Comparison of ENCODE assay signal across 12 cellular contexts in the genomic region with DNA sequence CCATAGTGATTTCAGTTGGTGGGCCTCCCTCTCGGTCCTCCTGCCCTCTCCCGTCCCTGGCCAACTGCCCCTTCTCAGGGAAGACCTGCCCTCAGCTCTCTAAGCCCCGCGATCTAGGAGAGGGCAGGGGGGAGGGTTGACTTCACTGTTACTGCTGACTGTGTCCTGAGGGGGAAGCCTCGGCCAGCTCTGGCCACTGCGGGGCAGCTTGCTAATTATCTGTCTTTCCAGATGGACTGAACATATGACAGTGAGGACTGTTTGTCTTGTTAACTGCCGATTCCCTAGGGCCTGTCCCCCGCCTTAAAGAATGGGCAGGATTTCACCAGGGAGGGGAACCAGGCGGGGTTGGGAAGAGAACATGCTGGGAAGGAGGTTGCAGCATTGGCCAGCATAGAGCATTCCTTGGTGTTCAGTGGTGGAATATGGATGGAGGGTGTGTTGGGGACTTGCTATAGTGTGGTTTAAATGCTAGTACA. TPM values are rescaled to one million over a fixed set of nuclear protein-coding genes. Genes with fewer than 3 reads are reported as not detected.
DNase-seq lines count a peak whose midpoint lies in the region; ATAC-seq and TF ChIP-seq lines count a peak whose summit lies in the region.
"Had no signal": no experiment of that assay in that cellular context is flagged by ENCODE, and none has a peak within 500 bp of the region (broad histone marks: within the 10 kb centered on the region; RNA-seq: fewer than 3 reads in every experiment).

No MANE protein-coding gene starts in this region.

- H3K4me1 Mint-ChIP-seq in CD4-positive, alpha-beta memory T cell = peaks cover 14 to 38% (median 17%) of the 10 kb centered on the region in 4 donors
- peaks cover 39% of the 10 kb centered on the region for H3K4me1 Mint-ChIP-seq in nephron

- DNase-seq in CD4-positive, alpha-beta memory T cell = no peak
- DNase-seq in NCI-H69 (lab: John Stamatoyannopoulos, UW) = peak; percentile 94
- no peak for DNase-seq in Peyer's patch
- DNase-seq in colonic mucosa = no peak
- DNase-seq: activated gamma-delta T cell; CD8-positive, alpha-beta memory T cell; erythroblast; NK-92 treated with Interleukin-12 subunit alpha and Interleukin-12 subunit beta, amount 100 ng/mL, for 24 hours had no signal

- no peaks in the 10 kb centered on the region for H3K9me3 ChIP-seq in CD4-positive, alpha-beta memory T cell (ENCODE audit: control insufficient read depth in 1 of 2, low read length in 2 of 2)
- H3K9me3 ChIP-seq in esophagus (ENCODE audit: control insufficient read depth in 2 of 2, insufficient read depth in 1 of 2, low read depth in 1 of 2, low read length in 1 of 2) (no peaks in the 10 kb centered on the region), Peyer's patch (no peaks in the 10 kb centered on the region), colonic mucosa (no peaks in the 10 kb centered on the region)

- TF ChIP-seq CTCF in nephron (IDR thresholded peaks at IDR 0.05; ENCODE audit: unreplicated experiment in 3 of 3) (no peak), Peyer's patch (IDR thresholded peaks at IDR 0.05) (no peak), colonic mucosa (IDR thresholded peaks at IDR 0.05) (no peak)

- H3K4me3 Mint-ChIP-seq in CD4-positive, alpha-beta memory T cell = peak overlapping the region in 1 of 8 donors; percentile 26
- H3K4me3 Mint-ChIP-seq in nephron = peak overlapping the region in 2 of 3 experiments; percentile 2 to 27
- H3K4me3 Mint-ChIP-seq: CD8-positive, alpha-beta memory T cell had no signal

- H3K4me3 ChIP-seq in CD4-positive, alpha-beta memory T cell (ENCODE audit: low read length in 2 of 2) = no peak overlapping the region
- H3K4me3 ChIP-seq in esophagus (ENCODE audit: low read depth in 1 of 2, low read length in 2 of 2) = no peak overlapping the region
- no peak overlapping the region for H3K4me3 ChIP-seq in Peyer's patch
- no peak overlapping the region for H3K4me3 ChIP-seq in colonic mucosa

- no peak for TF ChIP-seq POLR2A in Peyer's patch (IDR thresholded peaks at IDR 0.05)

- no peak for ATAC-seq in HG02981 (IDR thresholded peaks at IDR 0.05; ENCODE audit: unreplicated experiment)
- no peak for ATAC-seq in GM18870 (IDR thresholded peaks at IDR 0.05; ENCODE audit: unreplicated experiment)

- intact Hi-C loops in CD4-positive, alpha-beta memory T cell (cut with micrococcal nuclease) = no loop called here
- intact Hi-C loops in colonic mucosa (cut with DNase I) = no loop called here

- H3K9ac ChIP-seq in colonic mucosa (ENCODE audit: low read depth in 2 of 2, low read length in 2 of 2) = no peak overlapping the region

- no peaks in the 10 kb centered on the region for H3K27me3 Mint-ChIP-seq in CD4-positive, alpha-beta memory T cell
- no peaks in the 10 kb centered on the region for H3K27me3 Mint-ChIP-seq in nephron (ENCODE audit: low read depth)
- H3K27me3 Mint-ChIP-seq: CD8-positive, alpha-beta memory T cell had no signal

- peaks cover 4% of the 10 kb centered on the region for H3K4me1 ChIP-seq in CD4-positive, alpha-beta memory T cell (ENCODE audit: insufficient read depth, low read length)
- peaks cover 4 to 10% of the 10 kb centered on the region in 2 donors for H3K4me1 ChIP-seq in esophagus (ENCODE audit: control insufficient read depth in 2 of 2, insufficient read depth in 2 of 2, low read length in 1 of 2)
- peaks cover 0 to 6% (median 0%) of the 10 kb centered on the region in 4 donors for H3K4me1 ChIP-seq in Peyer's patch
- no peaks in the 10 kb centered on the region for H3K4me1 ChIP-seq in colonic mucosa

- peaks cover 31 to 48% of the 10 kb centered on the region in 2 donors for H3K36me3 Mint-ChIP-seq in CD4-positive, alpha-beta memory T cell
- peaks cover 4% of the 10 kb centered on the region for H3K36me3 Mint-ChIP-seq in nephron (ENCODE audit: low read depth)

- H3K9me3 Mint-ChIP-seq in CD4-positive, alpha-beta memory T cell = no peaks in the 10 kb centered on the region
- no peaks in the 10 kb centered on the region for H3K9me3 Mint-ChIP-seq in nephron
- H3K9me3 Mint-ChIP-seq: CD8-positive, alpha-beta memory T cell had no signal

- H3K27ac Mint-ChIP-seq in CD4-positive, alpha-beta memory T cell = peak overlapping the region in 4 of 7 donors; percentile 49 to 66 (median 58)
- H3K27ac Mint-ChIP-seq in nephron = peak overlapping the region in 1 of 3 experiments; percentile 70

- POLR2A ChIA-PET in CD4-positive, alpha-beta memory T cell (lab: Charles Lee; ENCODE audit: partially characterized antibody) = no interaction called here

- H3K36me3 ChIP-seq in CD4-positive, alpha-beta memory T cell (ENCODE audit: insufficient read depth, low read length) = peaks cover 38% of the 10 kb centered on the region
- H3K36me3 ChIP-seq in esophagus (ENCODE audit: control insufficient read depth in 2 of 2, insufficient read depth in 2 of 2, low read length in 1 of 2) (peaks cover 0 to 16% of the 10 kb centered on the region in 2 donors), Peyer's patch (peaks cover 0 to 26% (median 0%) of the 10 kb centered on the region in 3 donors), colonic mucosa (no peaks in the 10 kb centered on the region)

- 59 to 61% methylated on average over 9 of the region's 9 CpGs for WGBS in esophagus, 2 donors

- H3K27ac ChIP-seq in CD4-positive, alpha-beta memory T cell (ENCODE audit: low read depth, low read length) = no peak overlapping the region
- H3K27ac ChIP-seq in esophagus (ENCODE audit: low read depth in 2 of 2, low read length in 1 of 2) (peak overlapping the region; percentile 1 to 62), Peyer's patch (peak overlapping the region in 2 of 4 donors; percentile 3 to 10), colonic mucosa (no peak overlapping the region)

- no peaks in the 10 kb centered on the region for H3K27me3 ChIP-seq in CD4-positive, alpha-beta memory T cell (ENCODE audit: insufficient read depth, low read length)
- H3K27me3 ChIP-seq in esophagus (ENCODE audit: control insufficient read depth in 1 of 2, insufficient read depth in 2 of 2, low read length in 2 of 2) (no peaks in the 10 kb centered on the region), Peyer's patch (no peaks in the 10 kb centered on the region), colonic mucosa (no peaks in the 10 kb centered on the region)

- CTCF ChIA-PET in CD4-positive, alpha-beta memory T cell (lab: Charles Lee; ENCODE audit: partially characterized antibody) = no interaction called here

RNA-seq across cellular contexts. Expression of a gene that starts 22.9 kb away (rescaled TPM):
- total RNA-seq in CD4-positive, alpha-beta memory T cell = 10 to 100 TPM; 52.8 to 53.2 TPM
- polyA plus RNA-seq in CD4-positive, alpha-beta memory T cell = 10 to 100 TPM; 74.5 to 88.6 TPM
- polyA plus RNA-seq in esophagus = 10 to 100 TPM; 10.3 to 11.3 TPM
- total RNA-seq in Peyer's patch = 10 to 100 TPM; 38.0 to 74.3 (median 57.3) TPM
- 10 to 100 TPM; 41.3 to 45.2 TPM for total RNA-seq in colonic mucosa

RNA-seq across cellular contexts. Expression of a gene that starts 24.9 kb away (rescaled TPM):
- 1 to 10 TPM; 4.2 to 4.9 TPM for total RNA-seq in CD4-positive, alpha-beta memory T cell
- polyA plus RNA-seq in CD4-positive, alpha-beta memory T cell = 1 to 10 TPM; 3.1 to 3.5 TPM
- 1 to 10 TPM; 4.8 to 8.8 TPM for polyA plus RNA-seq in esophagus
- 10 to 100 TPM in 3 of 4 donors, 1 to 10 TPM in 1; 3.3 to 16.5 (median 15.1) TPM for total RNA-seq in Peyer's patch
- 10 to 100 TPM; 13.6 to 18.4 TPM for total RNA-seq in colonic mucosa

Comparison
In these comparisons a context has a peak if more than half of its experiments do, and no peak if none do; other contexts are left out.
1. H3K27ac ChIP-seq: peak in esophagus (2 of 2); none in CD4-positive, alpha-beta memory T cell (single experiment) and colonic mucosa (single experiment).